9 cellular contexts compared by ENCODE assay signal in the genomic region with DNA sequence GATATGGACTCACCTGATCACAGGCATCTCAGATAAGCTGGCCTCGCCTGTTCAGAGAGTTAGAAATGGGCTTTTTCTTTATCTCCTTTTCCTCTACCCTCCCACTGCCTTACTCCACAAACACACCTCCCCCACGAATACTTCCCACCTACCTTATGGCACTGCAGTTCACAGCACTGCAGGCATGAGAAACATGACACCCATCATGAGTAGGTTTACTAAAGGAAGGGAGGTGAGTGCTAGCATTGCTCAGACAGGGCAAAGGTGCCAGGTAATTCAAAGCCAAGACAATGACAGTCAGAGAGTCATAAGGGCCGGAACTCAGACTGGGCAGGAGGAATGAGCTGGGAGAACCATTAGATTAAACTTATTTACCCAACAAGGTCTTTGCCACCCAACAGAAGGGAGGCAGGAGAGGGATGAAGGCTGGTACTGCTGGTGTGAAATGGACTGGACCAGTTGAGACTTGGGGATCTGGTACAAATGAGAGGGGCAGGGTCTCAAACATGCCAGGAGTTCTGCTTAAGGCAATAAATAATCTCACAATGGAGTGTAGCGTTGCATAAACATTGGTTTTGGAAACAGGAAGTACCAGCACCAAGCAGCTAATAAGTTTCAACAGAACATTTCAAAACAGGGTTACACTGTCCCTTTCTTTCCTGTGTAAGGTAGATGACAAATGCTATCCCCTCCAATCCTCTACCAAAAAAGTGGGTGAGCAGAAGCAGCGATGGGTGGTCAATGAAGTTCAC.
A peak's percentile ranks its signal among the peaks of the same experiment; 100 is the strongest.
DNase-seq lines count a peak whose midpoint lies in the region; ATAC-seq and TF ChIP-seq lines count a peak whose summit lies in the region.
"Had no signal": no experiment of that assay in that cellular context is flagged by ENCODE, and none has a peak within 500 bp of the region (broad histone marks: within the 10 kb centered on the region; RNA-seq: fewer than 3 reads in every experiment).

No MANE protein-coding gene starts in this region.

- no peaks in the 10 kb centered on the region for H3K9me3 Mint-ChIP-seq in dendritic cell treated with granulocyte-macrophage colony-stimulating factor and Interleukin-4, amounts not matched to agents 40 ng/mL and 50 ng/mL, for 4 days
- no peaks in the 10 kb centered on the region for H3K9me3 Mint-ChIP-seq in osteocyte (ENCODE audit: unreplicated experiment)

- no peaks in the 10 kb centered on the region for H4K20me1 ChIP-seq in HCT116 (ENCODE audit: insufficient read depth)

- POLR2A ChIA-PET in HCT116 (lab: Charles Lee) = interaction anchor here (1.1 kb wide), 1 partner anchor 20 kb away, joined by 3 read pairs; no protein-coding TSS in a partner anchor

- no peak overlapping the region for H3K9ac ChIP-seq in HCT116 (ENCODE audit: low read length)

- H3K9me3 ChIP-seq in HCT116 (ENCODE audit: control insufficient read depth in 1 of 2, insufficient read depth in 1 of 2, low read depth in 1 of 2, low read length in 2 of 2) = no peaks in the 10 kb centered on the region
- H3K9me3 ChIP-seq in aorta (ENCODE audit: control insufficient read depth, low read length) = no peaks in the 10 kb centered on the region

- no peak for TF ChIP-seq CTCF in HCT116 (IDR thresholded peaks at IDR 0.05 in 2 of 3, conservative IDR thresholded peaks at IDR 0.05 in 1 of 3; ENCODE audit: borderline replicate concordance in 1 of 3, insufficient read depth in 1 of 3, low read depth in 2 of 3, low read length in 2 of 3)
- TF ChIP-seq CTCF in osteocyte (IDR thresholded peaks at IDR 0.05) = no peak

- TF ChIP-seq RAD21 in HCT116 (IDR thresholded peaks at IDR 0.05; ENCODE audit: low read depth) = no peak

- H3K4me1 ChIP-seq in HCT116 (ENCODE audit: control insufficient read depth in 1 of 2, insufficient read depth in 2 of 2, low read length in 2 of 2) = peaks cover 8 to 21% of the 10 kb centered on the region in 2 experiments
- peaks cover 0 to 8% of the 10 kb centered on the region in 2 donors for H3K4me1 ChIP-seq in aorta (ENCODE audit: control insufficient read depth in 1 of 2, insufficient read depth in 2 of 2, low read length in 2 of 2)

- H3K36me3 ChIP-seq in HCT116 (ENCODE audit: control insufficient read depth in 1 of 2, insufficient read depth in 2 of 2, low read length in 2 of 2) (no peaks in the 10 kb centered on the region), aorta (ENCODE audit: control insufficient read depth in 1 of 2, insufficient read depth in 2 of 2, low read length in 1 of 2) (no peaks in the 10 kb centered on the region)

- DNase-seq in HCT116 (ENCODE audit: low read depth, low spot score) = peak; percentile 27
- peak; percentile 90 for DNase-seq in NCI-H226
- no peak for DNase-seq in osteocyte (ENCODE audit: extremely low spot score, unreplicated experiment)
- DNase-seq in aorta = no peak
- DNase-seq: RPMI8226 had no signal

- BruUV-seq in HCT116 (replicated peaks; lab: Mats Ljungman, UMichigan) = no TSS peak

- 44 to 50% methylated on average over 5 of the region's 5 CpGs for WGBS in aorta, 2 donors

- no peak for TF ChIP-seq POLR2A in HCT116 (IDR thresholded peaks at IDR 0.05; ENCODE audit: borderline replicate concordance, extremely low read depth, insufficient read depth, insufficient read length)

- CTCF ChIA-PET in HCT116 (lab: Charles Lee) = no interaction called here

- H3K4me3 ChIP-seq in HCT116 (replicated peaks in 1 of 2; ENCODE audit: low read depth in 1 of 2, low read length in 2 of 2) (no peak overlapping the region; a peak in 1 of 4 replicates), aorta (ENCODE audit: low read length in 2 of 2) (no peak overlapping the region)

- intact Hi-C loops in HCT116 (cut with micrococcal nuclease) = no loop called here
- intact Hi-C loops in dendritic cell treated with granulocyte-macrophage colony-stimulating factor and Interleukin-4, amounts not matched to agents 40 ng/mL and 50 ng/mL, for 4 days (cut with micrococcal nuclease) = no loop called here
- intact Hi-C loops in aorta (cut with DNase I) = no loop called here

- no peak overlapping the region for H3K4me3 Mint-ChIP-seq in dendritic cell treated with granulocyte-macrophage colony-stimulating factor and Interleukin-4, amounts not matched to agents 40 ng/mL and 50 ng/mL, for 4 days
- no peak overlapping the region for H3K4me3 Mint-ChIP-seq in osteocyte (ENCODE audit: unreplicated experiment)

- RAD21 ChIA-PET in HCT116 (lab: Charles Lee; ENCODE audit: low non-redundant PET in 1 of 2, low total read pairs in 2 of 2, uncharacterized antibody in 2 of 2, unreplicated experiment in 2 of 2) = no interaction called here

- peak overlapping the region; percentile 76 for H3K27ac Mint-ChIP-seq in dendritic cell treated with granulocyte-macrophage colony-stimulating factor and Interleukin-4, amounts not matched to agents 40 ng/mL and 50 ng/mL, for 4 days
- peak overlapping the region; percentile 19 for H3K27ac Mint-ChIP-seq in osteocyte (ENCODE audit: unreplicated experiment)

- H3K27ac ChIP-seq in HCT116 (ENCODE audit: low read depth, low read length) = no peak overlapping the region
- H3K27ac ChIP-seq in aorta (ENCODE audit: low read depth in 1 of 2, low read length in 2 of 2) = peak overlapping the region in 1 of 2 donors; percentile 65

- H3K27me3 Mint-ChIP-seq in dendritic cell treated with granulocyte-macrophage colony-stimulating factor and Interleukin-4, amounts not matched to agents 40 ng/mL and 50 ng/mL, for 4 days = no peaks in the 10 kb centered on the region
- H3K27me3 Mint-ChIP-seq in osteocyte (ENCODE audit: unreplicated experiment) = no peaks in the 10 kb centered on the region

- H3K27me3 ChIP-seq in HCT116 (ENCODE audit: insufficient read depth, low read length) (no peaks in the 10 kb centered on the region), aorta (ENCODE audit: control insufficient read depth in 1 of 2, insufficient read depth in 2 of 2, low read length in 1 of 2) (no peaks in the 10 kb centered on the region)

- peak overlapping the region; percentile 61 for H3K4me2 ChIP-seq in HCT116 (ENCODE audit: low read length)

- no peaks in the 10 kb centered on the region for H3K9me2 ChIP-seq in HCT116 (ENCODE audit: insufficient read depth)

- H3K36me3 Mint-ChIP-seq in dendritic cell treated with granulocyte-macrophage colony-stimulating factor and Interleukin-4, amounts not matched to agents 40 ng/mL and 50 ng/mL, for 4 days (ENCODE audit: low read depth) = no peaks in the 10 kb centered on the region
- H3K36me3 Mint-ChIP-seq in osteocyte (ENCODE audit: unreplicated experiment) = peaks cover 14% of the 10 kb centered on the region

- no peaks in the 10 kb centered on the region for H3K79me2 ChIP-seq in HCT116 (ENCODE audit: insufficient read depth, low read length)

- ATAC-seq in HCT116 = peak; percentile 79
- ATAC-seq in HG03196 (IDR thresholded peaks at IDR 0.05; ENCODE audit: unreplicated experiment) = no peak
- no peak for ATAC-seq in GM19023 (IDR thresholded peaks at IDR 0.05; ENCODE audit: unreplicated experiment)
- ATAC-seq in aorta (ENCODE audit: low FRiP score) = no peak
- ATAC-seq in HG02885 (IDR thresholded peaks at IDR 0.05; ENCODE audit: poor library complexity, unreplicated experiment) = no peak

- H3K4me1 Mint-ChIP-seq in dendritic cell treated with granulocyte-macrophage colony-stimulating factor and Interleukin-4, amounts not matched to agents 40 ng/mL and 50 ng/mL, for 4 days (ENCODE audit: low read depth) = peaks cover 80% of the 10 kb centered on the region
- H3K4me1 Mint-ChIP-seq in osteocyte (ENCODE audit: unreplicated experiment) = peaks cover 34% of the 10 kb centered on the region

- H2AFZ ChIP-seq in HCT116 (ENCODE audit: low read depth, low read length, poor library complexity, severe bottlenecking) = no peak overlapping the region

TF ChIP-seq in HCT116, 20 proteins besides CTCF, POLR2A, EP300 and RAD21:
- peak; percentile 42; the same call in 1 of the 2 replicates for TF ChIP-seq MAX (IDR thresholded peaks at IDR 0.05)
- no peak for TF ChIP-seq YY1 (IDR thresholded peaks at IDR 0.05; ENCODE audit: extremely low read depth, insufficient replicate concordance, low read depth, low read length)
- TF ChIP-seq CBX3 (IDR thresholded peaks at IDR 0.05; ENCODE audit: low read depth) = peak; percentile 47; the same call in 1 of the 2 replicates
- TF ChIP-seq ZBTB33 (IDR thresholded peaks at IDR 0.05; ENCODE audit: extremely low read depth, insufficient replicate concordance, low read length) = no peak
- TF ChIP-seq SP1 (IDR thresholded peaks at IDR 0.05; ENCODE audit: low read depth) = 0 out of 2 replicates have a peak, but pooled peaks have one; percentile 32

Comparison
In these comparisons a context has a peak if more than half of its experiments do, and no peak if none do; other contexts are left out.
1. DNase-seq: peak in HCT116 (single experiment) and NCI-H226 (single experiment); none in osteocyte (single experiment) and aorta (0 of 2).